Comparison of ENCODE assay signal across 5 cellular contexts in the genomic region with DNA sequence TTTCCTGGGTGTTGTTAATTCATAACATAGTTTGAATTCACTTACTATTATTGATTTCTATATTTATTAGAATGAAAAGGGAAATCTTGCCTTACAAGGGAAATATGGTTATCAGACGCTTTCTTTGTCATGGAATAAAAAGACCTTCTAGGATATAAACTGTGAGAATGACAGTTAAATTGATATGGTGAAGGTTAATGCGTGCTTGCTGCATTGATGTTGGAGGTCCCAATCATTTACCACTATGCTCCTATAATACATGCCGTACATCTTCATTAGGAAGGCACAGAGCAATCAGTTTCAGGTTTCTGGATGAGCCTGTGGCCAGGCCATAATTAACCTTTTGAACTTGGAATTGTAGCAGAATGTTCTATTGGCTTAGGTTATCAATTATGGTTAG.
"Had no signal": no experiment of that assay in that cellular context is flagged by ENCODE, and none has a peak within 500 bp of the region (broad histone marks: within the 10 kb centered on the region; RNA-seq: fewer than 3 reads in every experiment).

No MANE protein-coding gene starts in this region.

- H3K4me2 ChIP-seq: GM23338 had no signal

- H3K27ac Mint-ChIP-seq: GM23338, H9 had no signal

- DNase-seq: H9, HCEC 1CT, IMR-90 had no signal

- H3K4me3 Mint-ChIP-seq: GM23338, H9 had no signal

- H2AFZ ChIP-seq: GM23338 had no signal

- ATAC-seq: GM23338, K562 had no signal

- H3K4me3 ChIP-seq: GM23338, K562 had no signal
